ENCODE assay signal across 4 cellular contexts in the genomic region with DNA sequence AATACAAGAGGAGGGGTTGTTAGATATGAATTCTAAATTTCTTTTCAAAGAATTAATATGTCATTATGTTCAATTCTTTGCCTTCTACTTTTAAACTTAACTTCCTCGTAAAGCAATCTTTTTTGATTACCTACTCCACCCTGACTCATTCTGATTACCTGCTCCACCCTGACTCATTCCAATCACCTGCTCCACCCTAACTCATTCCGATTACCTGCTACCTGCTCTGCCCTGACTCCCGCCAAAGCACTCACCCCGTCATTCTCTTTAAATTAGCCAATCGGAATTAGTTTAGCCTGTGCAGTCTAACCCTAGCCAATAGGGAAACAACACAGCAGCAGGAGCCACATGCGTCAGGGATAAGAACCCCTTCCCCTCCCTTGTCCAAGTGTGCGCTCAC. TPM values are rescaled to one million over a fixed set of nuclear protein-coding genes. Genes with fewer than 3 reads are reported as not detected.
"Had no signal": no experiment of that assay in that cellular context is flagged by ENCODE, and none has a peak within 500 bp of the region (broad histone marks: within the 10 kb centered on the region; RNA-seq: fewer than 3 reads in every experiment).

No MANE protein-coding gene starts in this region.

RNA-seq across cellular contexts. Expression of a gene that starts 48.4 kb away (rescaled TPM):
- total RNA-seq: HepG2, HT-29, HT1080, IMR-90 had no signal
